1 cellular context compared by ENCODE assay signal in the genomic region with DNA sequence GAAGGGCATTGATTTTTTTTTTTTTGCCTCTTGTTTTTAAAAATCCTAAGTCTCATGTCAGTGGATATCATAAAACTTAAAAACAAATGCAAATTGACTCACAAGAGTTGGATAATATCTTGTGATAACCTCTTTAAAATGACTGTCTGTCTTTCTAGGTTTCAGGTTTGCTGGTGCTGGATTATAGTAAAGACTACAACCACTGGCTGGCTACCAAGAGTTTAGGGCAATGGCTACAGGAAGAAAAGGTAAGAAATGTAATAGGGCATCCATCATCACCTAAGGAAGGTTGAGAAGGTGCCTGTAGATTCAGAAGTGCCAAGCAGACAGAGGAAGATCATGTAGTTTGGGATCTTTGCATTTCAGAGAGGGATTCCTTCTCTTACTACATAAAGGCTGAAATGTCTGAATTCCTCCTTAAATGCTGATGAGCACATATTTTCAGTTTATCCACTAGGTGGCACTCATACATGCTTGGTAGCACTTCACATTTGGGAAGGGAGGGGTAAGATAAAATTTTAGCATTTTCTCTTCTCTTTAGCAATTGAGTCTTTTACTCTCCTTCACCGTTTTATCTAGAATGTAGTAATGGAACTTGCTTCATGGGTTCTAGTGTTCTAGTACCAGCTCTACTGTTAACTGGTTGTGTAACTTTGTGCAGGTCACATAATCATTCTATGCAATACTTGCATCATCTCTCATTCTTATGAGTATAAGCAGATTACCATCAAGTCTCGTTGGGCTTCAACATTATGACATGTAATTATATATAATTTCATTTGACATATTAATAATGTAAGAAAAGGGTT.
TF ChIP-seq lines count a peak whose summit lies in the region.

No MANE protein-coding gene starts in this region.

TF ChIP-seq in GM23338, 12 proteins besides CTCF, POLR2A, EP300 and RAD21:
- TF ChIP-seq, protein P1, sequence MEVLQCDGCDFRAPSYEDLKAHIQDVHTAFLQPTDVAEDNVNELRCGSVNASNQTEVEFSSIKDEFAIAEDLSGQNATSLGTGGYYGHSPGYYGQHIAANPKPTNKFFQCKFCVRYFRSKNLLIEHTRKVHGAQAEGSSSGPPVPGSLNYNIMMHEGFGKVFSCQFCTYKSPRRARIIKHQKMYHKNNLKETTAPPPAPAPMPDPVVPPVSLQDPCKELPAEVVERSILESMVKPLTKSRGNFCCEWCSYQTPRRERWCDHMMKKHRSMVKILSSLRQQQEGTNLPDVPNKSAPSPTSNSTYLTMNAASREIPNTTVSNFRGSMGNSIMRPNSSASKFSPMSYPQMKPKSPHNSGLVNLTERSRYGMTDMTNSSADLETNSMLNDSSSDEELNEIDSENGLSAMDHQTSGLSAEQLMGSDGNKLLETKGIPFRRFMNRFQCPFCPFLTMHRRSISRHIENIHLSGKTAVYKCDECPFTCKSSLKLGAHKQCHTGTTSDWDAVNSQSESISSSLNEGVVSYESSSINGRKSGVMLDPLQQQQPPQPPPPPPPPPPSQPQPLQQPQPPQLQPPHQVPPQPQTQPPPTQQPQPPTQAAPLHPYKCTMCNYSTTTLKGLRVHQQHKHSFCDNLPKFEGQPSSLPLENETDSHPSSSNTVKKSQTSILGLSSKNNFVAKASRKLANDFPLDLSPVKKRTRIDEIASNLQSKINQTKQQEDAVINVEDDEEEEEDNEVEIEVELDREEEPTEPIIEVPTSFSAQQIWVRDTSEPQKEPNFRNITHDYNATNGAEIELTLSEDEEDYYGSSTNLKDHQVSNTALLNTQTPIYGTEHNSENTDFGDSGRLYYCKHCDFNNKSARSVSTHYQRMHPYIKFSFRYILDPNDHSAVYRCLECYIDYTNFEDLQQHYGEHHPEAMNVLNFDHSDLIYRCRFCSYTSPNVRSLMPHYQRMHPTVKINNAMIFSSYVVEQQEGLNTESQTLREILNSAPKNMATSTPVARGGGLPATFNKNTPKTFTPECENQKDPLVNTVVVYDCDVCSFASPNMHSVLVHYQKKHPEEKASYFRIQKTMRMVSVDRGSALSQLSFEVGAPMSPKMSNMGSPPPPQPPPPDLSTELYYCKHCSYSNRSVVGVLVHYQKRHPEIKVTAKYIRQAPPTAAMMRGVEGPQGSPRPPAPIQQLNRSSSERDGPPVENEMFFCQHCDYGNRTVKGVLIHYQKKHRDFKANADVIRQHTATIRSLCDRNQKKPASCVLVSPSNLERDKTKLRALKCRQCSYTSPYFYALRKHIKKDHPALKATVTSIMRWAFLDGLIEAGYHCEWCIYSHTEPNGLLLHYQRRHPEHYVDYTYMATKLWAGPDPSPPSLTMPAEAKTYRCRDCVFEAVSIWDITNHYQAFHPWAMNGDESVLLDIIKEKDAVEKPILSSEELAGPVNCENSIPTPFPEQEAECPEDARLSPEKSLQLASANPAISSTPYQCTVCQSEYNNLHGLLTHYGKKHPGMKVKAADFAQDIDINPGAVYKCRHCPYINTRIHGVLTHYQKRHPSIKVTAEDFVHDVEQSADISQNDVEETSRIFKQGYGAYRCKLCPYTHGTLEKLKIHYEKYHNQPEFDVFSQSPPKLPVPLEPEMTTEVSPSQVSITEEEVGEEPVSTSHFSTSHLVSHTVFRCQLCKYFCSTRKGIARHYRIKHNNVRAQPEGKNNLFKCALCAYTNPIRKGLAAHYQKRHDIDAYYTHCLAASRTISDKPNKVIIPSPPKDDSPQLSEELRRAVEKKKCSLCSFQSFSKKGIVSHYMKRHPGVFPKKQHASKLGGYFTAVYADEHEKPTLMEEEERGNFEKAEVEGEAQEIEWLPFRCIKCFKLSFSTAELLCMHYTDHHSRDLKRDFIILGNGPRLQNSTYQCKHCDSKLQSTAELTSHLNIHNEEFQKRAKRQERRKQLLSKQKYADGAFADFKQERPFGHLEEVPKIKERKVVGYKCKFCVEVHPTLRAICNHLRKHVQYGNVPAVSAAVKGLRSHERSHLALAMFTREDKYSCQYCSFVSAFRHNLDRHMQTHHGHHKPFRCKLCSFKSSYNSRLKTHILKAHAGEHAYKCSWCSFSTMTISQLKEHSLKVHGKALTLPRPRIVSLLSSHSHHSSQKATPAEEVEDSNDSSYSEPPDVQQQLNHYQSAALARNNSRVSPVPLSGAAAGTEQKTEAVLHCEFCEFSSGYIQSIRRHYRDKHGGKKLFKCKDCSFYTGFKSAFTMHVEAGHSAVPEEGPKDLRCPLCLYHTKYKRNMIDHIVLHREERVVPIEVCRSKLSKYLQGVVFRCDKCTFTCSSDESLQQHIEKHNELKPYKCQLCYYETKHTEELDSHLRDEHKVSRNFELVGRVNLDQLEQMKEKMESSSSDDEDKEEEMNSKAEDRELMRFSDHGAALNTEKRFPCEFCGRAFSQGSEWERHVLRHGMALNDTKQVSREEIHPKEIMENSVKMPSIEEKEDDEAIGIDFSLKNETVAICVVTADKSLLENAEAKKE (CRISPR knock-in tag; IDR thresholded peaks at IDR 0.05) = no peak
- TF ChIP-seq NANOG (IDR thresholded peaks at IDR 0.05; ENCODE audit: borderline replicate concordance) = no peak
